8 cellular contexts compared by ENCODE assay signal in the genomic region with DNA sequence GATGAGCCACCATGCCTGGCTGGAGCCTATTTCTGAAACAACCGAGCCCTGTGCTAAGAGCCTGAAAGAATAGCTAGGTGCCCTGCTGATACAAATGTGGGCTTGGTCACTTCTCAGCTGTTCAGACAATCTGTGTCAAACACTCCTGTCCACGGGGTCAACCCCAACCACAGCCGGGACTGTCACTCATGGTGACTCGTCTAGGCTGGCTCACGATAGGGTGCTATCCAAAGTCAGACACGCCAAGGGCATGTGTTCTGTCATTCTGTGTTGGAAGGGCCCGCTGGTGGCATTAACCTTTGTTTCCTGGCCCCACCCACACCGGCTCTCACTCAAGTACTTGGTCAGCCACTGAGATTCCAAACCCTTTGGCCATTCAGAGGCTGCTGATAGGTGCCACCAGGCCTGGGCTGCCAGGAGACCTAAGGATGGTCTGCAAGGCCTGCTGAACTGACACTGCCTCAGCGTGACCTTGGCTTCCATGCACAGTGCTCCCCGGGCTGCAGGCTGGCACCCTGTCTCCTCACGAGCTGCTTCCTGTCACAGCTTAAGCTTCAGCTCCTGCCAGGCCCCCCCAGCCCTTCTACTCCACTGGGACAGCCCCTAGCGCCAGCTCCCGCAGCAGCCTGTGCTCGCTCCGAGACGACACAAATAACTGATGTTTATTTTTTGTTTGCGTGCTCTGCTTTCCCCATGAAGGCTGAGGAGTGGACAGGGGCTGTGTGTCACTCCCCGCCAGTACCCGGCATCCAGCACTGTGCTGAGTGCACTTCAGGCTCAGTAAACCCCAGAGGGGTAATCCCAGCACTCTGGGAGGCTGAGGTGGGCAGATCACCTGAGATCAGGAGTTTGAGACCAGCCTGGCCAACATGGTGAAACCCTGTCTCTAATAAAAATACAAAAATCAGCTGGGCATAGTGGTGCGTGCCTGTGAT. TPM values are rescaled to one million over a fixed set of nuclear protein-coding genes. Genes with fewer than 3 reads are reported as not detected.
DNase-seq lines count a peak whose midpoint lies in the region; ATAC-seq and TF ChIP-seq lines count a peak whose summit lies in the region.

No MANE protein-coding gene starts in this region.

- no peak for TF ChIP-seq CTCF in OCI-LY1 (IDR thresholded peaks at IDR 0.05; ENCODE audit: low read length)
- no peak for TF ChIP-seq CTCF in gastrocnemius medialis (IDR thresholded peaks at IDR 0.05 in 4 of 5, conservative IDR thresholded peaks at IDR 0.05 in 1 of 5)
- TF ChIP-seq CTCF in prostate gland (IDR thresholded peaks at IDR 0.05), result no peak
- TF ChIP-seq CTCF in GM13976 (IDR thresholded peaks at IDR 0.05; ENCODE audit: borderline replicate concordance, control extremely low read depth, extremely low read depth, insufficient read depth, missing control alignments), result no peak

- TF ChIP-seq POLR2A in gastrocnemius medialis (IDR thresholded peaks at IDR 0.05) (peak; percentile 61 to 65), prostate gland (IDR thresholded peaks at IDR 0.05) (no peak)

- peaks cover 49% of the 10 kb centered on the region for H3K36me3 ChIP-seq in OCI-LY1 (ENCODE audit: insufficient read depth, low read length)
- no peaks in the 10 kb centered on the region for H3K36me3 ChIP-seq in gastrocnemius medialis
- H3K36me3 ChIP-seq in prostate gland, result peaks cover 0 to 3% of the 10 kb centered on the region in 2 donors

- H3K9ac ChIP-seq in OCI-LY1 (ENCODE audit: low read length), result peak overlapping the region; percentile 59

- H3K9me3 ChIP-seq in OCI-LY1 (ENCODE audit: low read length) (no peaks in the 10 kb centered on the region), gastrocnemius medialis (no peaks in the 10 kb centered on the region), prostate gland (no peaks in the 10 kb centered on the region)

- peaks cover 3% of the 10 kb centered on the region; the same call in 1 of the 2 replicates for H3K79me2 ChIP-seq in OCI-LY1 (ENCODE audit: insufficient read depth, low read length)

- peaks cover 80% of the 10 kb centered on the region for H3K4me1 ChIP-seq in OCI-LY1 (ENCODE audit: insufficient read depth, low read length, severe bottlenecking)
- peaks cover 83 to 87% of the 10 kb centered on the region in 2 donors for H3K4me1 ChIP-seq in gastrocnemius medialis
- H3K4me1 ChIP-seq in prostate gland (replicated peaks), result no peaks in the 10 kb centered on the region

- H4K20me1 ChIP-seq in OCI-LY1 (ENCODE audit: insufficient read depth, low read length), result no peaks in the 10 kb centered on the region

- intact Hi-C loops in gastrocnemius medialis (cut with DNase I; ENCODE audit: low total_unique reads) (loop anchor here (5.0 to 10.0 kb wide), 2 partner anchors 256 to 719 kb away; partner anchors contain the start of genes EHBP1L1, TM7SF2 and ZNHIT2), prostate gland (cut with DNase I) (loop anchor here (10.0 kb wide), 1 partner anchor 256 kb away; the partner anchor contains the start of genes TM7SF2 and ZNHIT2)

- peak overlapping the region; percentile 24 for H3K4me3 ChIP-seq in OCI-LY1 (ENCODE audit: low read depth, low read length, poor library complexity, severe bottlenecking)
- peak overlapping the region in 1 of 4 donors; percentile 15 for H3K4me3 ChIP-seq in gastrocnemius medialis
- no peak overlapping the region for H3K4me3 ChIP-seq in prostate gland

- peak overlapping the region; percentile 99 for H3K27ac ChIP-seq in OCI-LY1 (ENCODE audit: low read depth, low read length, poor library complexity, severe bottlenecking)
- peak overlapping the region; percentile 10 for H3K27ac ChIP-seq in adipose tissue (ENCODE audit: low read depth, low read length)
- H3K27ac ChIP-seq in gastrocnemius medialis, result peak overlapping the region; percentile 90 to 94 (median 92)
- H3K27ac ChIP-seq in prostate gland, result no peak overlapping the region

- no peak overlapping the region for H2AFZ ChIP-seq in OCI-LY1 (ENCODE audit: low read length)

- H3K27me3 ChIP-seq in OCI-LY1 (ENCODE audit: insufficient read depth, low read length) (no peaks in the 10 kb centered on the region), gastrocnemius medialis (no peaks in the 10 kb centered on the region), prostate gland (replicated peaks; ENCODE audit: insufficient read depth) (no peaks in the 10 kb centered on the region)

- peak; percentile 9 for ATAC-seq in GM18861 (IDR thresholded peaks at IDR 0.05; ENCODE audit: unreplicated experiment)
- peak; percentile 74 to 85 for ATAC-seq in gastrocnemius medialis

- in situ Hi-C loops in gastrocnemius medialis (cut with MboI; ENCODE audit: low sequenced_read_pairs in 4 of 4) (no loop called here), GM13976 (cut with MboI; ENCODE audit: low sequenced_read_pairs, unreplicated experiment) (no loop called here)

- 58 to 89% (median 59%) methylated on average over 20 of the region's 20 CpGs for WGBS in adipose tissue, 3 donors
- 78% methylated on average over 20 of the region's 20 CpGs for WGBS in prostate gland

- H3F3A ChIP-seq in OCI-LY1 (ENCODE audit: insufficient read depth, low read length), result peaks cover 10% of the 10 kb centered on the region; the same call in 1 of the 2 replicates

- no peaks in the 10 kb centered on the region for H3K9me2 ChIP-seq in OCI-LY1 (ENCODE audit: low read depth, low read length)

- peak overlapping the region; percentile 53 for H3K4me2 ChIP-seq in OCI-LY1 (ENCODE audit: low read length)

- DNase-seq in gastrocnemius medialis (peak; percentile 96 to 99), NCI-H2171 treated with DMSO at 0.1 percent for 48 hours (lab: John Stamatoyannopoulos, UW) (no peak), NCI-H2196 treated with DMSO at 0.1 percent for 48 hours (lab: John Stamatoyannopoulos, UW; ENCODE audit: unreplicated experiment) (no peak), prostate gland (ENCODE audit: low spot score) (no peak), GM13976 (ENCODE audit: low spot score) (no peak)

RNA-seq across cellular contexts. Expression of gene CDC42BPG, which starts 14.3 kb away (rescaled TPM):
- polyA plus RNA-seq in adipose tissue, result 1 to 10 TPM in 2 of 3 donors, under 1 TPM in 1; 0.90 to 9.7 (median 1.4) TPM
- total RNA-seq in gastrocnemius medialis (under 1 TPM in 2 of 4 donors, not detected in 2; 0.15 to 0.19 TPM), prostate gland (10 to 100 TPM; 17.2 to 24.0 TPM)

RNA-seq across cellular contexts. Expression of gene EHD1, which starts 19.7 kb away (rescaled TPM):
- 10 to 100 TPM; 10.3 to 68.5 (median 22.9) TPM for polyA plus RNA-seq in adipose tissue
- total RNA-seq in gastrocnemius medialis (10 to 100 TPM; 24.8 to 46.2 (median 31.3) TPM), prostate gland (100 to 1,000 TPM in 1 of 2 donors, 10 to 100 TPM in 1; 38.8 to 104 TPM)

RNA-seq across cellular contexts. Expression of gene MEN1, which starts 48.4 kb away (rescaled TPM):
- polyA plus RNA-seq in adipose tissue, result 10 to 100 TPM; 13.9 to 15.7 (median 14.6) TPM
- total RNA-seq in gastrocnemius medialis (10 to 100 TPM in 2 of 4 donors, 1 to 10 TPM in 2; 7.4 to 12.2 (median 9.8) TPM), prostate gland (10 to 100 TPM; 27.9 to 45.5 TPM)

RNA-seq across cellular contexts. Expression of gene MAP4K2, which starts 55.7 kb away (rescaled TPM):
- 10 to 100 TPM in 2 of 3 donors, 1 to 10 TPM in 1; 6.4 to 23.2 (median 15.4) TPM for polyA plus RNA-seq in adipose tissue
- total RNA-seq in gastrocnemius medialis (10 to 100 TPM in 1 of 4 donors, 1 to 10 TPM in 3; 4.3 to 14.8 (median 6.2) TPM), prostate gland (10 to 100 TPM; 10.7 to 35.8 TPM)

RNA-seq across cellular contexts. Expression of gene ATG2A, which starts 58.3 kb away (rescaled TPM):
- 10 to 100 TPM; 12.4 to 14.7 (median 14.5) TPM for polyA plus RNA-seq in adipose tissue
- total RNA-seq in gastrocnemius medialis (10 to 100 TPM; 10.7 to 97.5 (median 37.9) TPM), prostate gland (10 to 100 TPM; 38.4 to 66.1 TPM)

Comparison
In these comparisons a context has a peak if more than half of its experiments do, and no peak if none do; other contexts are left out.
1. H3K27ac ChIP-seq: peak in OCI-LY1 (single experiment), adipose tissue (single experiment) and gastrocnemius medialis (4 of 4); none in prostate gland (0 of 2).
2. DNase-seq: peak in gastrocnemius medialis (2 of 2); none in NCI-H2171 treated with DMSO at 0.1 percent for 48 hours (single experiment), NCI-H2196 treated with DMSO at 0.1 percent for 48 hours (single experiment), prostate gland (single experiment) and GM13976 (single experiment).
3. RNA of gene CDC42BPG, which starts 14.3 kb away (total RNA-seq): 17.2 to 24.0 TPM in prostate gland; 0.15 to 0.19 TPM in gastrocnemius medialis; every median in the first group is over 10 times any median in the second.